ENCODE assay signal across 3 cellular contexts in the genomic region with DNA sequence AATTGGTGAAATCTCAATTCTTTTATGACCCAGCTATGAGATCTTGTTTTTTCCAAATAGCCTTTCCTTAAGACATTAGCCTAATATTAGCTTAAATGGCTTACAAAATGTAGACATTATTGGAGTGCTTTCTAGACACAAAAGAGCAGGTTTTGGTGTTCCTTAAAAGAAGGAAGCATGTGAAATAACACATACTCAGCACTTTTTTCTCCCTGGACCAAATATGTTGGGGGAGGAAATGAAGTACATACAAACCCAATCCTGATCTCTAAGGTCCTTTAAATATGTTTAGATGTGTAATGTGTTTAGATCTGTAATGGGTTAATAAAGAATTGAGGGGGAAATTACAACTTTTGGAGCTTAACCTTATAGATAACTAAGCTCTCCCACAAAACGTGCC.
TF ChIP-seq lines count a peak whose summit lies in the region.

No MANE protein-coding gene starts in this region.

TF ChIP-seq in A549, 52 proteins besides CTCF, POLR2A, EP300 and RAD21:
- TF ChIP-seq RARB (CRISPR knock-in tag; IDR thresholded peaks at IDR 0.05) = no peak
- TF ChIP-seq MAFK (IDR thresholded peaks at IDR 0.05; ENCODE audit: partially characterized antibody) = peak; percentile 95
- TF ChIP-seq CHD4 (IDR thresholded peaks at IDR 0.05; ENCODE audit: borderline replicate concordance) = no peak

TF ChIP-seq in IMR-90, 13 proteins besides CTCF, POLR2A, EP300 and RAD21:
- peak; percentile 93 for TF ChIP-seq MAFK (IDR thresholded peaks at IDR 0.05; ENCODE audit: low read depth, low read length)
- TF ChIP-seq ELK1 (IDR thresholded peaks at IDR 0.05; ENCODE audit: borderline replicate concordance, low read depth, low read length) = no peak

TF ChIP-seq in K562, 482 proteins besides CTCF, POLR2A, EP300 and RAD21:
- TF ChIP-seq MYNN (IDR thresholded peaks at IDR 0.05) (no peak), MYNN (CRISPR knock-in tag; IDR thresholded peaks at IDR 0.05) (no peak), MAFF (IDR thresholded peaks at IDR 0.05; ENCODE audit: low read length) (peak; percentile 83), C11orf30 (IDR thresholded peaks at IDR 0.05; ENCODE audit: low read depth) (peak; percentile 71), MAFK (IDR thresholded peaks at IDR 0.05; ENCODE audit: low read length) (peak; percentile 84), ZNF316 (IDR thresholded peaks at IDR 0.05) (peak; percentile 85), MAFG (tag; conservative IDR thresholded peaks at IDR 0.05) (peak; percentile 73), NCOA6 (IDR thresholded peaks at IDR 0.05) (no peak)
- TF ChIP-seq, protein P1, sequence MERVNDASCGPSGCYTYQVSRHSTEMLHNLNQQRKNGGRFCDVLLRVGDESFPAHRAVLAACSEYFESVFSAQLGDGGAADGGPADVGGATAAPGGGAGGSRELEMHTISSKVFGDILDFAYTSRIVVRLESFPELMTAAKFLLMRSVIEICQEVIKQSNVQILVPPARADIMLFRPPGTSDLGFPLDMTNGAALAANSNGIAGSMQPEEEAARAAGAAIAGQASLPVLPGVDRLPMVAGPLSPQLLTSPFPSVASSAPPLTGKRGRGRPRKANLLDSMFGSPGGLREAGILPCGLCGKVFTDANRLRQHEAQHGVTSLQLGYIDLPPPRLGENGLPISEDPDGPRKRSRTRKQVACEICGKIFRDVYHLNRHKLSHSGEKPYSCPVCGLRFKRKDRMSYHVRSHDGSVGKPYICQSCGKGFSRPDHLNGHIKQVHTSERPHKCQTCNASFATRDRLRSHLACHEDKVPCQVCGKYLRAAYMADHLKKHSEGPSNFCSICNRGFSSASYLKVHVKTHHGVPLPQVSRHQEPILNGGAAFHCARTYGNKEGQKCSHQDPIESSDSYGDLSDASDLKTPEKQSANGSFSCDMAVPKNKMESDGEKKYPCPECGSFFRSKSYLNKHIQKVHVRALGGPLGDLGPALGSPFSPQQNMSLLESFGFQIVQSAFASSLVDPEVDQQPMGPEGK (CRISPR knock-in tag; IDR thresholded peaks at IDR 0.05; ENCODE audit: borderline replicate concordance) = no peak
